In genomic region chr15:48498828-48499227, GRCh38 we compare ENCODE assay signal across 17 cellular contexts.
DNase-seq lines count a peak whose midpoint lies in the region; ATAC-seq, FAIRE-seq and TF ChIP-seq lines count a peak whose summit lies in the region.
"Had no signal": no experiment of that assay in that cellular context is flagged by ENCODE, and none has a peak within 500 bp of the region (broad histone marks: within the 10 kb centered on the region; RNA-seq: fewer than 3 reads in every experiment).

No MANE protein-coding gene starts in this region.

- no peak for TF ChIP-seq EP300 in HepG2 (IDR thresholded peaks at IDR 0.05; ENCODE audit: low read depth in 2 of 2, low read length in 2 of 2)
- TF ChIP-seq EP300 in HepG2 (CRISPR knock-in tag; IDR thresholded peaks at IDR 0.05; ENCODE audit: borderline replicate concordance): no peak

- WGBS in HepG2 (ENCODE audit: low lambda C conversion rate): 67% methylated on average over 3 of the region's 3 CpGs
- 65% methylated on average over 3 of the region's 3 CpGs for WGBS in right lobe of liver (ENCODE audit: insufficient coverage, low coverage, low lambda C conversion rate, missing lambda C conversion rate)

- H3K27ac Mint-ChIP-seq in osteocyte (ENCODE audit: unreplicated experiment) (peak overlapping the region; percentile 66), WTC11 (no peak overlapping the region)
- H3K27ac Mint-ChIP-seq: CD4-positive, CD25-positive, alpha-beta regulatory T cell had no signal

- TF ChIP-seq POLR2A in HepG2 (IDR thresholded peaks at IDR 0.05; ENCODE audit: insufficient read depth in 1 of 2, low read depth in 2 of 2, low read length in 2 of 2) (no peak), right lobe of liver (IDR thresholded peaks at IDR 0.05) (no peak)

- no peak for TF ChIP-seq RAD21 in HepG2 (CRISPR knock-in tag; IDR thresholded peaks at IDR 0.05)

- in situ Hi-C loops in HepG2 (cut with HindIII; ENCODE audit: extremely low pct_ligation_motif_present, low pct_unique_long_range_greater_than_20kb): no loop called here

- H3K9me3 ChIP-seq in HepG2 (ENCODE audit: low read length) (no peaks in the 10 kb centered on the region), right lobe of liver (no peaks in the 10 kb centered on the region)
- H3K9me3 ChIP-seq: BLaER1 treated with 17β-estradiol and CSF1 and Interleukin-3, amounts not matched to agents 10 nM and 100 nM; HAP-1 had no signal

- H3K27me3 ChIP-seq in HepG2 (ENCODE audit: control insufficient read depth in 1 of 2, insufficient read depth in 2 of 2, low read length in 2 of 2): no peaks in the 10 kb centered on the region
- H3K27me3 ChIP-seq in right lobe of liver: no peaks in the 10 kb centered on the region
- H3K27me3 ChIP-seq: BLaER1 treated with 17β-estradiol and CSF1 and Interleukin-3, amounts not matched to agents 10 nM and 100 nM had no signal

- no peak for FAIRE-seq in HepG2 (lab: Jason Lieb, UNC)
- FAIRE-seq: GM12878, GM18507, H1, HTR-8/SVneo had no signal

- peaks cover 29% of the 10 kb centered on the region for H3K4me1 Mint-ChIP-seq in osteocyte (ENCODE audit: unreplicated experiment)
- no peaks in the 10 kb centered on the region for H3K4me1 Mint-ChIP-seq in WTC11
- H3K4me1 Mint-ChIP-seq: CD4-positive, CD25-positive, alpha-beta regulatory T cell had no signal

- H3K36me3 ChIP-seq in HepG2 (replicated peaks in 1 of 2; ENCODE audit: control insufficient read depth in 1 of 2, insufficient read depth in 2 of 2, low read length in 2 of 2) (no peaks in the 10 kb centered on the region), right lobe of liver (no peaks in the 10 kb centered on the region)
- H3K36me3 ChIP-seq: BLaER1 treated with 17β-estradiol and CSF1 and Interleukin-3, amounts not matched to agents 10 nM and 100 nM; HAP-1 had no signal

- no peak overlapping the region for H2AFZ ChIP-seq in HepG2 (ENCODE audit: low read length)

- POLR2A ChIA-PET in HepG2 (lab: Yijun Ruan, JAX) (no interaction called here), WTC11 (lab: Charles Lee) (no interaction called here)

- CTCF ChIA-PET in HepG2 (lab: Yijun Ruan, JAX; ENCODE audit: low intra/inter-chr PET ratio, low total read pairs): no interaction called here
- CTCF ChIA-PET in WTC11 (lab: Charles Lee): no interaction called here

- H3K4me3 ChIP-seq in HepG2 (replicated peaks in 1 of 3; ENCODE audit: insufficient read depth in 1 of 3, low read depth in 2 of 3, low read length in 3 of 3) (no peak overlapping the region), right lobe of liver (no peak overlapping the region)
- H3K4me3 ChIP-seq: BLaER1 treated with 17β-estradiol and CSF1 and Interleukin-3, amounts not matched to agents 10 nM and 100 nM; GM12878; HAP-1 had no signal

- ATAC-seq in HepG2 (no peak), right lobe of liver (no peak), WTC11 (no peak), GM21447 (IDR thresholded peaks at IDR 0.05; ENCODE audit: unreplicated experiment) (no peak)
- ATAC-seq: GM12878 had no signal

- TF ChIP-seq CTCF in HepG2 (CRISPR knock-in tag; IDR thresholded peaks at IDR 0.05): no peak
- no peak for TF ChIP-seq CTCF in right lobe of liver (IDR thresholded peaks at IDR 0.05)
- TF ChIP-seq CTCF in osteocyte (IDR thresholded peaks at IDR 0.05): no peak
- TF ChIP-seq CTCF in WTC11 (IDR thresholded peaks at IDR 0.05): no peak

- intact Hi-C loops in HepG2 (cut with micrococcal nuclease; ENCODE audit: unreplicated experiment) (no loop called here), right lobe of liver (cut with DNase I) (no loop called here)

- H3K79me2 ChIP-seq in HepG2 (ENCODE audit: insufficient read depth, low read length): no peaks in the 10 kb centered on the region

- DNase-seq in HepG2 (ENCODE audit: low spot score) (no peak), right lobe of liver (no peak), NCI-H187 (lab: John Stamatoyannopoulos, UW) (peak; percentile 51 to 66), osteocyte (ENCODE audit: extremely low spot score, unreplicated experiment) (no peak), SW480 (ENCODE audit: low spot score) (no peak), WTC11 (ENCODE audit: low spot score) (no peak)
- DNase-seq: ACHN; CD4-positive, CD25-positive, alpha-beta regulatory T cell; DMS53; KBM-7 had no signal

- H3K4me1 ChIP-seq in HepG2 (ENCODE audit: insufficient read depth, low read length) (no peaks in the 10 kb centered on the region), right lobe of liver (no peaks in the 10 kb centered on the region)

- H3K9me3 Mint-ChIP-seq in osteocyte (ENCODE audit: unreplicated experiment): no peaks in the 10 kb centered on the region
- no peaks in the 10 kb centered on the region for H3K9me3 Mint-ChIP-seq in WTC11
- H3K9me3 Mint-ChIP-seq: CD4-positive, CD25-positive, alpha-beta regulatory T cell had no signal

- H3K36me3 Mint-ChIP-seq in osteocyte (ENCODE audit: unreplicated experiment) (peaks cover 79% of the 10 kb centered on the region), WTC11 (no peaks in the 10 kb centered on the region)
- H3K36me3 Mint-ChIP-seq: CD4-positive, CD25-positive, alpha-beta regulatory T cell had no signal

- H3K27me3 Mint-ChIP-seq in osteocyte (ENCODE audit: unreplicated experiment): no peaks in the 10 kb centered on the region
- no peaks in the 10 kb centered on the region for H3K27me3 Mint-ChIP-seq in WTC11 (ENCODE audit: low read depth)
- H3K27me3 Mint-ChIP-seq: CD4-positive, CD25-positive, alpha-beta regulatory T cell had no signal

- no TSS peak for BruUV-seq in HepG2 (replicated peaks; lab: Mats Ljungman, UMichigan)

- H3K9ac ChIP-seq in HepG2 (ENCODE audit: insufficient read depth, low read depth, low read length): no peak overlapping the region
- H3K9ac ChIP-seq: BLaER1 treated with 17β-estradiol and CSF1 and Interleukin-3, amounts not matched to agents 10 nM and 100 nM had no signal

- H3K4me3 Mint-ChIP-seq in osteocyte (ENCODE audit: unreplicated experiment) (no peak overlapping the region), WTC11 (no peak overlapping the region)
- H3K4me3 Mint-ChIP-seq: CD4-positive, CD25-positive, alpha-beta regulatory T cell had no signal

- no peak overlapping the region for H3K27ac ChIP-seq in HepG2 (ENCODE audit: extremely low read length, insufficient read depth, low read length)
- no peak overlapping the region for H3K27ac ChIP-seq in right lobe of liver
- H3K27ac ChIP-seq: BLaER1 treated with 17β-estradiol and CSF1 and Interleukin-3, amounts not matched to agents 10 nM and 100 nM had no signal

- no peak overlapping the region for H3K4me2 ChIP-seq in HepG2 (ENCODE audit: low read depth, low read length)
- H3K4me2 ChIP-seq: BLaER1 treated with 17β-estradiol and CSF1 and Interleukin-3, amounts not matched to agents 10 nM and 100 nM had no signal

- no peaks in the 10 kb centered on the region for H4K20me1 ChIP-seq in HepG2 (ENCODE audit: insufficient read depth, low read length)
- H4K20me1 ChIP-seq: BLaER1 treated with 17β-estradiol and CSF1 and Interleukin-3, amounts not matched to agents 10 nM and 100 nM had no signal

TF ChIP-seq in HepG2, 621 proteins besides CTCF, POLR2A, EP300 and RAD21:
- no peak for TF ChIP-seq ZNF264 (CRISPR knock-in tag; IDR thresholded peaks at IDR 0.05)
- no peak for TF ChIP-seq ZNF773 (CRISPR knock-in tag; IDR thresholded peaks at IDR 0.05; ENCODE audit: borderline replicate concordance)
- TF ChIP-seq CREB1 (IDR thresholded peaks at IDR 0.05): peak; percentile 61
- TF ChIP-seq CREB1 (CRISPR knock-in tag; IDR thresholded peaks at IDR 0.05): no peak
- peak; percentile 34; the same call in 1 of the 2 replicates for TF ChIP-seq ATF7 (IDR thresholded peaks at IDR 0.05)
- no peak for TF ChIP-seq ATF7 (CRISPR knock-in tag; IDR thresholded peaks at IDR 0.05)
- TF ChIP-seq ZBTB42 (CRISPR knock-in tag; IDR thresholded peaks at IDR 0.05): no peak
- TF ChIP-seq MAF1 (CRISPR knock-in tag; IDR thresholded peaks at IDR 0.05; ENCODE audit: borderline replicate concordance): no peak
- TF ChIP-seq GPBP1L1 (CRISPR knock-in tag; IDR thresholded peaks at IDR 0.05): no peak

TF ChIP-seq in WTC11, 78 proteins besides CTCF, POLR2A, EP300 and RAD21 (continues in another document):
- no peak for TF ChIP-seq ATF6 (CRISPR knock-in tag; IDR thresholded peaks at IDR 0.05)

Comparison
In these comparisons a context has a peak if more than half of its experiments do, and no peak if none do; other contexts are left out.
1. DNase-seq: peak in NCI-H187 (2 of 2); none in HepG2 (single experiment), right lobe of liver (0 of 3), osteocyte (single experiment), SW480 (single experiment) and WTC11 (single experiment).